26 cellular contexts compared by ENCODE assay signal in genomic region chr5:35124932-35125331, GRCh38.
"Had no signal": no experiment of that assay in that cellular context is flagged by ENCODE, and none has a peak within 500 bp of the region (broad histone marks: within the 10 kb centered on the region; RNA-seq: fewer than 3 reads in every experiment).

No MANE protein-coding gene starts in this region.

- H3K9me3 ChIP-seq: esophagus squamous epithelium, gastrocnemius medialis, heart right ventricle, left lung, lower lobe of right lung had no signal

- H3K4me1 ChIP-seq: gastrocnemius medialis, heart right ventricle, left lung, lower lobe of right lung had no signal

- H3K9me3 Mint-ChIP-seq: endodermal cell, mesothelial cell of epicardium had no signal

- FAIRE-seq: colon, endometrium, islet of Langerhans, keratinocyte had no signal

- H3K36me3 ChIP-seq: esophagus squamous epithelium, gastrocnemius medialis, heart right ventricle, left lung, lower lobe of right lung had no signal

- H3K4me3 ChIP-seq: coronary artery, dorsolateral prefrontal cortex, esophagus squamous epithelium, gastrocnemius medialis, heart right ventricle, left lung, lower lobe of right lung had no signal

- DNase-seq: dermis blood vessel endothelial cell; dorsolateral prefrontal cortex; effector CD4-positive, alpha-beta T cell; effector memory CD8-positive, alpha-beta T cell; endodermal cell; erythroblast; esophagus squamous epithelium; foreskin fibroblast; foreskin melanocyte; gastrocnemius medialis; glutamatergic neuron; head of caudate nucleus; heart right ventricle; hippocampal formation; left lung; left ventricle myocardium superior; lower lobe of right lung; mesenchymal stem cell had no signal

- H3K4me3 Mint-ChIP-seq: effector memory CD8-positive, alpha-beta T cell; endodermal cell; mesothelial cell of epicardium had no signal

- H3K27me3 ChIP-seq: esophagus squamous epithelium, gastrocnemius medialis, left lung had no signal

- ATAC-seq: effector memory CD8-positive, alpha-beta T cell; esophagus mucosa; gastrocnemius medialis; heart right ventricle; left lung; left ventricle myocardium superior; lower lobe of right lung had no signal

- H3K36me3 Mint-ChIP-seq: mesothelial cell of epicardium had no signal

- H3K27ac ChIP-seq: coronary artery, dorsolateral prefrontal cortex, epithelial cell of prostate, esophagus squamous epithelium, gastrocnemius medialis, heart right ventricle, left lung, lower lobe of right lung had no signal

- H3K27ac Mint-ChIP-seq: effector memory CD8-positive, alpha-beta T cell; endodermal cell; mesothelial cell of epicardium had no signal
